Comparison of ENCODE assay signal across 19 cellular contexts in genomic region chr19:4656102-4656501, GRCh38. TPM values are rescaled to one million over a fixed set of nuclear protein-coding genes. Genes with fewer than 3 reads are reported as not detected.
DNase-seq lines count a peak whose midpoint lies in the region; ATAC-seq, FAIRE-seq and TF ChIP-seq lines count a peak whose summit lies in the region.
"Had no signal": no experiment of that assay in that cellular context is flagged by ENCODE, and none has a peak within 500 bp of the region (broad histone marks: within the 10 kb centered on the region; RNA-seq: fewer than 3 reads in every experiment).

No MANE protein-coding gene starts in this region.

- no TSS peak for BruUV-seq in GM12878 (replicated peaks; lab: Mats Ljungman, UMichigan)

- CTCF ChIA-PET in GM12878 (lab: Yijun Ruan, JAX) = interaction anchor here (1.7 kb wide), 1 partner anchor 135 kb away, joined by 4 read pairs; the partner anchor contains the start of gene FEM1A

- H4K20me1 ChIP-seq in GM12878 (ENCODE audit: control insufficient read depth, insufficient read depth) (no peaks in the 10 kb centered on the region), osteoblast (ENCODE audit: insufficient read depth, low read length) (peaks cover 9% of the 10 kb centered on the region)

- H3K4me1 ChIP-seq in GM12878 (ENCODE audit: control insufficient read depth, insufficient read depth, low read length) (no peaks in the 10 kb centered on the region), osteoblast (ENCODE audit: insufficient read depth, low read length) (peaks cover under 1% of the 10 kb centered on the region)
- H3K4me1 ChIP-seq: Caco-2 had no signal

- no peaks in the 10 kb centered on the region for H3K79me2 ChIP-seq in GM12878 (ENCODE audit: control insufficient read depth, insufficient read depth, low read length)
- no peaks in the 10 kb centered on the region for H3K79me2 ChIP-seq in osteoblast (ENCODE audit: insufficient read depth, low read length)

- RAD21 ChIA-PET in GM12878 (lab: Charles Lee; ENCODE audit: unreplicated experiment) = no interaction called here

- no peaks in the 10 kb centered on the region for H3K9me3 ChIP-seq in GM12878 (replicated peaks; ENCODE audit: control insufficient read depth, insufficient read depth, low read length)
- peaks cover 4% of the 10 kb centered on the region for H3K9me3 ChIP-seq in osteoblast (ENCODE audit: low read depth, low read length)
- H3K9me3 ChIP-seq: A549, Caco-2 had no signal

- no peak for ATAC-seq in GM12878
- peak; percentile 3 for ATAC-seq in left lobe of liver
- ATAC-seq in HG03159 (IDR thresholded peaks at IDR 0.05; ENCODE audit: unreplicated experiment) = no peak
- ATAC-seq: A549, HCT116 had no signal

- TF ChIP-seq CTCF in GM12878 (IDR thresholded peaks at IDR 0.05 in 2 of 3, conservative IDR thresholded peaks at IDR 0.05 in 1 of 3; ENCODE audit: control insufficient read depth in 2 of 3, extremely low read depth in 1 of 3, insufficient read depth in 1 of 3, low read depth in 3 of 3, low read length in 3 of 3) = no peak
- TF ChIP-seq CTCF in osteoblast (IDR thresholded peaks at IDR 0.05; ENCODE audit: extremely low read depth, low read depth, low read length) = no peak

- SMC1A ChIA-PET in GM12878 (lab: Charles Lee; ENCODE audit: uncharacterized antibody, unreplicated experiment) = interaction anchor here (0.7 kb wide), 1 partner anchor 375 kb away, joined by 4 read pairs; no protein-coding TSS in a partner anchor

- H3K4me2 ChIP-seq in GM12878 (ENCODE audit: control insufficient read depth, insufficient read depth) (no peak overlapping the region), osteoblast (ENCODE audit: insufficient read depth, low read length) (no peak overlapping the region)
- H3K4me2 ChIP-seq: A549 had no signal

- POLR2A ChIA-PET in GM12878 (lab: Charles Lee) = no interaction called here

- no peak overlapping the region for H3K9ac ChIP-seq in GM12878 (ENCODE audit: control insufficient read depth, insufficient read depth, low read length)

- H3K27me3 ChIP-seq in GM12878 (replicated peaks in 1 of 2; ENCODE audit: control insufficient read depth in 2 of 2, insufficient read depth in 2 of 2, low read length in 1 of 2) = no peaks in the 10 kb centered on the region
- no peaks in the 10 kb centered on the region for H3K27me3 ChIP-seq in osteoblast (ENCODE audit: insufficient read depth, low read length)

- WGBS in GM12878 (ENCODE audit: insufficient coverage, insufficient replicate concordance, low lambda C conversion rate, missing lambda C conversion rate) = 84% methylated on average over 8 of the region's 8 CpGs

- TF ChIP-seq RAD21 in GM12878 (IDR thresholded peaks at IDR 0.05; ENCODE audit: insufficient read depth, low read depth, low read length) = no peak

- intact Hi-C loops in GM12878 (cut with micrococcal nuclease; ENCODE audit: unreplicated experiment) = no loop called here

- in situ Hi-C loops in GM12878 (cut with MboI) = no loop called here

- FAIRE-seq in GM12891 (lab: Jason Lieb, UNC) = no peak
- FAIRE-seq in GM12878 (lab: Jason Lieb, UNC) = no peak
- FAIRE-seq: A549, D721Med, G401.6 had no signal

- TF ChIP-seq POLR2A in GM12891 (IDR thresholded peaks at IDR 0.05; ENCODE audit: low read depth, low read length) (no peak), GM12878 (IDR thresholded peaks at IDR 0.05; ENCODE audit: low read depth, low read length) (peak; percentile 56), erythroblast (IDR thresholded peaks at IDR 0.05; ENCODE audit: low read length) (no peak)

- no peak for TF ChIP-seq EP300 in GM12878 (IDR thresholded peaks at IDR 0.05; ENCODE audit: borderline replicate concordance in 1 of 2, control insufficient read depth in 1 of 2, low read depth in 2 of 2, low read length in 2 of 2)

- no peak overlapping the region for H3K27ac ChIP-seq in GM12878 (ENCODE audit: control insufficient read depth, insufficient read depth)
- no peak overlapping the region for H3K27ac ChIP-seq in osteoblast (ENCODE audit: low read depth, low read length)
- H3K27ac ChIP-seq: 22Rv1, A549, C4-2B had no signal

- H3K4me3 ChIP-seq in GM12878 (no peak overlapping the region), osteoblast (ENCODE audit: insufficient read depth, low read length) (no peak overlapping the region)
- H3K4me3 ChIP-seq: A549 had no signal

- H3K36me3 ChIP-seq in GM12878 (ENCODE audit: control insufficient read depth in 2 of 2, insufficient read depth in 2 of 2, low read length in 1 of 2) = peaks cover 11 to 14% of the 10 kb centered on the region in 2 experiments; a peak in 3 of 4 replicates
- peaks cover 45% of the 10 kb centered on the region for H3K36me3 ChIP-seq in osteoblast (ENCODE audit: insufficient read depth, low read length)

- DNase-seq in GM12891 (ENCODE audit: insufficient read length, low spot score) (no peak), GM12878 (ENCODE audit: low read depth, low spot score) (no peak), left lobe of liver (ENCODE audit: low spot score) (no peak), osteoblast (ENCODE audit: insufficient read length, low spot score, missing footprints) (peak; percentile 38), erythroblast (lab: John Stamatoyannopoulos, UW) (no peak), activated gamma-delta T cell treated with Interleukin-2 at 50 U/mL for 16 hours (no peak)
- DNase-seq: AML-193; Caco-2; CD4-positive, alpha-beta T cell; GOT3; H7; HFFc6 had no signal

- H2AFZ ChIP-seq in GM12878 (ENCODE audit: control insufficient read depth, low read depth, low read length) (no peak overlapping the region), osteoblast (ENCODE audit: low read length) (no peak overlapping the region)

TF ChIP-seq in GM12891, 5 proteins besides CTCF, POLR2A, EP300 and RAD21:
- no peak for TF ChIP-seq POU2F2 (IDR thresholded peaks at IDR 0.05; ENCODE audit: low read depth, low read length)
- TF ChIP-seq SPI1 (IDR thresholded peaks at IDR 0.05; ENCODE audit: low read depth, low read length) = no peak
- TF ChIP-seq POLR2AphosphoS5 (IDR thresholded peaks at IDR 0.05; ENCODE audit: low read depth, low read length) = 0 out of 2 replicates have a peak, but pooled peaks have one; percentile 21
- TF ChIP-seq TAF1 (IDR thresholded peaks at IDR 0.05; ENCODE audit: low read depth, low read length) = no peak
- no peak for TF ChIP-seq PAX5 (IDR thresholded peaks at IDR 0.05; ENCODE audit: insufficient read depth, low read length, severe bottlenecking)
TF ChIP-seq in GM12891: peak in this region for 1.

TF ChIP-seq in GM12878, 131 proteins besides CTCF, POLR2A, EP300 and RAD21 (continues in another document):
- no peak for TF ChIP-seq SKIL (IDR thresholded peaks at IDR 0.05; ENCODE audit: low read depth, poor library complexity, severe bottlenecking)

RNA-seq across cellular contexts. Expression of gene MYDGF, which starts 14.0 kb away (rescaled TPM):
- polyA plus RNA-seq in GM12891 (2012; ENCODE audit: low read depth, missing spikeins) = 85.7 TPM
- 25.3 and 26.6 TPM in 2 replicates for total RNA-seq in GM12878 (2013; cell fraction: nucleolus; rRNA removed)
- 68.7 and 83.5 TPM in 2 replicates for total RNA-seq in GM12878 (2014; rRNA removed)
- total RNA-seq in GM12878 (2014; rRNA removed; fragmentation: Illumina TruSeq; extraction: Trizol) = 46.0 and 50.2 TPM in 2 replicates
- total RNA-seq in GM12878 (2021) = 57.4 and 64.7 TPM in 2 replicates
- 61.8 TPM for polyA plus RNA-seq in GM12878 (2011; ENCODE audit: low read depth)
- polyA plus RNA-seq in GM12878 (2011; rRNA removed) = 31.3 and 45.6 TPM in 2 replicates
- polyA plus RNA-seq in GM12878 (2011; cell fraction: cytosol; rRNA removed) = 72.7 and 135 TPM in 2 replicates
- 44.9 and 47.5 TPM in 2 replicates for polyA plus RNA-seq in GM12878 (2011; cell fraction: nucleus; rRNA removed)
- 111 and 140 TPM in 2 replicates for polyA plus RNA-seq in GM12878 (2012)
- 17.9 and 39.1 TPM in 2 replicates for polyA plus RNA-seq in GM12878 (2014; fragmentation: Illumina TruSeq; extraction: Trizol)
- 10 to 100 TPM in 1 of 2 experiments, 1 to 10 TPM in 1; 2.3 to 18.5 TPM for polyA plus RNA-seq in GM12878 (2014; fragmentation: Nextera tagmentation; extraction: Ambion mirVana)
- 92.8 and 96.7 TPM in 2 replicates for polyA plus RNA-seq in GM12878 (2014; rRNA removed)
- 100 to 1,000 TPM; 183 to 196 TPM for polyA plus RNA-seq in GM12878 (2016; fragmentation: Nextera tagmentation; extraction: Ambion mirVana)
- 15.4 and 26.8 TPM in 2 replicates for polyA minus RNA-seq in GM12878 (2011; rRNA and poly(A)+ RNA removed)
- polyA minus RNA-seq in GM12878 (2011; cell fraction: cytosol; rRNA and poly(A)+ RNA removed) = 14.0 and 15.4 TPM in 2 replicates
- polyA minus RNA-seq in GM12878 (2011; cell fraction: nucleus; rRNA and poly(A)+ RNA removed) = 7.4 and 12.1 TPM in 2 replicates
- 85.4 TPM for total RNA-seq in left lobe of liver
- 152 and 161 TPM in 2 replicates for total RNA-seq in osteoblast

RNA-seq across cellular contexts. Expression of gene TNFAIP8L1, which starts 16.8 kb away (rescaled TPM):
- polyA plus RNA-seq in GM12891 (2012; ENCODE audit: low read depth, missing spikeins) = 9.2 TPM
- total RNA-seq in GM12878 (2013; cell fraction: nucleolus; rRNA removed) = 17.9 and 19.3 TPM in 2 replicates
- total RNA-seq in GM12878 (2014; rRNA removed) = 5.0 TPM in 2 replicates
- total RNA-seq in GM12878 (2014; rRNA removed; fragmentation: Illumina TruSeq; extraction: Trizol) = 8.3 and 8.7 TPM in 2 replicates
- total RNA-seq in GM12878 (2021) = 12.7 and 14.3 TPM in 2 replicates
- polyA plus RNA-seq in GM12878 (2011; ENCODE audit: low read depth) = 4.5 TPM
- polyA plus RNA-seq in GM12878 (2011; rRNA removed) = 7.6 and 9.0 TPM in 2 replicates
- 14.0 and 14.6 TPM in 2 replicates for polyA plus RNA-seq in GM12878 (2011; cell fraction: cytosol; rRNA removed)
- polyA plus RNA-seq in GM12878 (2011; cell fraction: nucleus; rRNA removed) = 4.2 and 6.9 TPM in 2 replicates
- polyA plus RNA-seq in GM12878 (2012) = 7.7 and 9.0 TPM in 2 replicates
- 4.6 and 8.6 TPM in 2 replicates for polyA plus RNA-seq in GM12878 (2014; fragmentation: Illumina TruSeq; extraction: Trizol)
- 1 to 10 TPM in 1 of 2 experiments, under 1 TPM in 1; 0.93 to 2.4 TPM for polyA plus RNA-seq in GM12878 (2014; fragmentation: Nextera tagmentation; extraction: Ambion mirVana)
- 12.4 and 13.1 TPM in 2 replicates for polyA plus RNA-seq in GM12878 (2014; rRNA removed)
- 1 to 10 TPM; 8.3 to 9.2 TPM for polyA plus RNA-seq in GM12878 (2016; fragmentation: Nextera tagmentation; extraction: Ambion mirVana)
- polyA minus RNA-seq in GM12878 (2011; rRNA and poly(A)+ RNA removed) = 6.7 and 13.4 TPM in 2 replicates
- 5.9 and 6.3 TPM in 2 replicates for polyA minus RNA-seq in GM12878 (2011; cell fraction: cytosol; rRNA and poly(A)+ RNA removed)
- polyA minus RNA-seq in GM12878 (2011; cell fraction: nucleus; rRNA and poly(A)+ RNA removed) = 4.1 and 6.6 TPM in 2 replicates
- total RNA-seq in left lobe of liver = 24.5 TPM
- total RNA-seq in osteoblast = 1.8 TPM in 2 replicates
